Comparison of ENCODE assay signal across 8 cellular contexts in genomic region chr9:83383034-83383433, GRCh38.
"Had no signal": no experiment of that assay in that cellular context is flagged by ENCODE, and none has a peak within 500 bp of the region (broad histone marks: within the 10 kb centered on the region; RNA-seq: fewer than 3 reads in every experiment).

No MANE protein-coding gene starts in this region.

- DNase-seq: GDM1, GF-D8 had no signal

- FAIRE-seq: G401.6, GM12878, GM12891, GM12892, GM18507, GM19239 had no signal

- ATAC-seq: GM12878 had no signal

- H3K4me3 ChIP-seq: GM12878 had no signal
